In the genomic region with DNA sequence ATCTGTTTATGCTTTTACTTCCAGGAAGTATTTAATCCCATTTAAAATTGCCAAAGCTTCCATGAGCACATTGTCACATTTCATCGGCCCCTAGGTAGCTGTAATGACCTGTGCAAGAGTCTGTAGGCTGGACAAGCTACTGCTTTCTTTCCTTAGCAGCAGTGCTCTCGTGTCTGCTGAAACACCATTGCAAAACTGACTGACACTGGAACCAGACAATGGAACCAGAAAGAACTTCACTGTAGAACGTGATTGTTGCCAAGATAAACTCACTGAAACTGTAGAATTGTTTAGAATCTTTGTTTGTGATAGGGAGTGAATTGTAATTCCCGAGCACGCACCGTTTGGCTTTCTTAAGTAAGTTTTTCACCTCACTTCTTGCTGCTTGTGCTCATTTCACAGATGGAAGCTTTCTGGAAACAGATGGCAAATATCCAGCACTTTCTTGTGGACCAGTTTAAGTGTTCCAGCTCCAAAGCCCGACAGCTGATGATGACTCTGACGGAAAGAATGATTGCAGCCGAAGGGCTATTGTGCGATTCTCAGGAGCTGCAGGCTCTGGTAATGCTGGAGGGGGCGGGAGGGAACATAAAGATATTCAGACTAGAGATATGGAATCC, we compare ENCODE assay signal across 14 cellular contexts. TPM values are rescaled to one million over a fixed set of nuclear protein-coding genes. Genes with fewer than 3 reads are reported as not detected.
DNase-seq lines count a peak whose midpoint lies in the region; ATAC-seq and TF ChIP-seq lines count a peak whose summit lies in the region.
"Had no signal": no experiment of that assay in that cellular context is flagged by ENCODE, and none has a peak within 500 bp of the region (broad histone marks: within the 10 kb centered on the region; RNA-seq: fewer than 3 reads in every experiment).

No MANE protein-coding gene starts in this region.

- H3K36me3 ChIP-seq in colonic mucosa = no peaks in the 10 kb centered on the region

- DNase-seq in Right ventricle myocardium inferior (ENCODE audit: missing footprints) (no peak), cardiac septum (ENCODE audit: low spot score) (no peak), colonic mucosa (no peak), iris pigment epithelial cell (ENCODE audit: low read depth) (peak; percentile 100)
- DNase-seq in central memory CD4-positive, alpha-beta T cell = no peak
- DNase-seq: activated CD4-positive, alpha-beta T cell treated with anti-CD3 and anti-CD28 coated beads, Interleukin-2, amount 10 ng/mL, durations not matched to agents 7 days and 5 days; NCI-H2171; SIG-M5; upper lobe of left lung had no signal

- TF ChIP-seq CTCF in colonic mucosa (IDR thresholded peaks at IDR 0.05) = no peak

- H3K9ac ChIP-seq in colonic mucosa (ENCODE audit: low read depth in 2 of 2, low read length in 2 of 2) = no peak overlapping the region
- H3K9ac ChIP-seq: BLaER1, KMS-11 had no signal

- H3K9me3 ChIP-seq in colonic mucosa = no peaks in the 10 kb centered on the region
- H3K9me3 ChIP-seq: upper lobe of left lung had no signal

- no peak overlapping the region for H3K4me3 ChIP-seq in colonic mucosa
- H3K4me3 ChIP-seq: BLaER1, upper lobe of left lung had no signal

- ATAC-seq in Right ventricle myocardium inferior (peak; percentile 66), GM18519 (IDR thresholded peaks at IDR 0.05; ENCODE audit: low FRiP score, unreplicated experiment) (no peak), HG03045 (IDR thresholded peaks at IDR 0.05; ENCODE audit: unreplicated experiment) (no peak), HG02763 (IDR thresholded peaks at IDR 0.05; ENCODE audit: unreplicated experiment) (no peak)

- H3K4me1 ChIP-seq in colonic mucosa = no peaks in the 10 kb centered on the region
- H3K4me1 ChIP-seq: BLaER1, upper lobe of left lung had no signal

- H3K27me3 ChIP-seq in colonic mucosa = no peaks in the 10 kb centered on the region
- H3K27me3 ChIP-seq: BLaER1, upper lobe of left lung had no signal

- intact Hi-C loops in Right ventricle myocardium inferior (cut with DNase I) (no loop called here), cardiac septum (cut with DNase I) (no loop called here), colonic mucosa (cut with DNase I) (no loop called here)

- peak overlapping the region; percentile 13 for H3K27ac ChIP-seq in colonic mucosa
- H3K27ac ChIP-seq: BLaER1, KMS-11, upper lobe of left lung had no signal

RNA-seq across cellular contexts. Expression of gene EVC, which starts 36.9 kb away (rescaled TPM):
- 6.7 TPM for total RNA-seq in Right ventricle myocardium inferior
- total RNA-seq in cardiac septum = 8.7 TPM
- 1 to 10 TPM; 1.1 to 4.1 TPM for total RNA-seq in colonic mucosa

RNA-seq across cellular contexts. Expression of gene EVC2, which starts 39.5 kb away (rescaled TPM):
- total RNA-seq in Right ventricle myocardium inferior = 1.2 TPM
- 1.3 TPM for total RNA-seq in cardiac septum
- total RNA-seq in colonic mucosa = under 1 TPM; 0.49 to 0.93 TPM
